31 cellular contexts compared by ENCODE assay signal in the genomic region with DNA sequence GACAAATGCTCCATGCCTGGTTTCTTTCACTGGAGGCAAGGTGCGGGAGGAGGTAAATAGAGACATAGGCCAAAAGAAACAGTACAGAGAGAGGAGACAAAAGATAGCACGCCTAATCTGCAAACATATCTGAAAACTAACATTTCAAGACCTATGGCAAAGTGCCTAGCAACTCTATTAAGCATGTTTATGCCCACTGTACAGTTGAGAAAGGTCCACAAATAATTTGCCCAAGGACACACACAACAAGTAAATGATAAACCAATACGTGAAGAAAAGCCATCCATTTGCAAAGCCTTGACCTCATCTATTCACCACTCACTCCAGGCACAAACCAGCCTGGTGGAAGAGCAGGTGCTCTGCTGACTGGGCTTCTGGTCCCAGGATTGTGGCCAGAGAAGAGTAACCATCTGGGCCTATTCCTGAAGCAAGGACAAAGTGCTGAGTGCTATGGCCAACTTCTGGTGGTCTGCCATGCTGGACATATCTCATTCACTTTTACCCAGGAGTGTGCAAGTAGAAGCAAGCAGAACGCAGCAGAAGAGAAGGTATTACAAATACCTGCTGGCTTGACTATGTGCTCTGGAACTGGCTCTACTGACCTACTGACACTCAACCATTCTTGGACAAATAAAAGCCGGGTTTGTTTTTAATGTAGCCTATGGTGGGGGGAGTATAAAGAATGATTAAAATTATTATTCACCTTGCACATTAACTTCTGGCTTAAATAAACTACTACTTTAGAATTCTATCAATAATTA. TPM values are rescaled to one million over a fixed set of nuclear protein-coding genes. Genes with fewer than 3 reads are reported as not detected.
DNase-seq lines count a peak whose midpoint lies in the region; ATAC-seq, FAIRE-seq and TF ChIP-seq lines count a peak whose summit lies in the region.
"Had no signal": no experiment of that assay in that cellular context is flagged by ENCODE, and none has a peak within 500 bp of the region (broad histone marks: within the 10 kb centered on the region; RNA-seq: fewer than 3 reads in every experiment).

No MANE protein-coding gene starts in this region.

- DNase-seq in MCF 10A (ENCODE audit: unreplicated experiment) (no peak), breast epithelium (ENCODE audit: low spot score in 2 of 2) (no peak), T-helper 17 cell (no peak), HepG2 (ENCODE audit: low spot score) (peak; percentile 67), AG08396 (ENCODE audit: low spot score) (no peak)
- DNase-seq: ACHN; activated CD4-positive, alpha-beta T cell treated with anti-CD3 and anti-CD28 coated beads for 36 hours; activated CD8-positive, alpha-beta T cell treated with anti-CD3 and anti-CD28 coated beads, Interleukin-2, amount 10 ng/mL, durations not matched to agents 7 days and 5 days; activated naive CD4-positive, alpha-beta T cell treated with anti-CD3 and anti-CD28 coated beads, Interleukin-2, amount 10 ng/mL, durations not matched to agents 7 days and 5 days; cortex of kidney; DMS 273 treated with DMSO at 0.1 percent for 48 hours; effector memory CD4-positive, alpha-beta T cell; H7; left colon; mesenchymal stem cell; NCI-H1105 treated with DMSO at 0.1 percent for 48 hours; NCI-H187 treated with DMSO at 0.1 percent for 48 hours; NCI-H526; Right ventricle myocardium superior; stimulated activated CD4-positive, alpha-beta T cell treated with anti-CD3 and anti-CD28 coated beads, Interleukin-2, amount 100 ng/mL, for 48 hours; tibial artery had no signal

- no peak; a peak in 1 of 4 replicates for TF ChIP-seq EP300 in HepG2 (IDR thresholded peaks at IDR 0.05; ENCODE audit: low read depth in 2 of 2, low read length in 2 of 2)
- TF ChIP-seq EP300 in HepG2 (CRISPR knock-in tag; IDR thresholded peaks at IDR 0.05; ENCODE audit: borderline replicate concordance), result no peak

- no peaks in the 10 kb centered on the region for H3K27me3 ChIP-seq in breast epithelium
- H3K27me3 ChIP-seq in HepG2 (ENCODE audit: control insufficient read depth in 1 of 2, insufficient read depth in 2 of 2, low read length in 2 of 2), result no peaks in the 10 kb centered on the region
- H3K27me3 ChIP-seq: tibial artery had no signal

- H3K36me3 ChIP-seq in breast epithelium (no peaks in the 10 kb centered on the region), HepG2 (replicated peaks in 1 of 2; ENCODE audit: control insufficient read depth in 1 of 2, insufficient read depth in 2 of 2, low read length in 2 of 2) (no peaks in the 10 kb centered on the region)
- H3K36me3 ChIP-seq: prostate gland had no signal

- H3K4me3 Mint-ChIP-seq in MCF 10A (ENCODE audit: unreplicated experiment), result no peak overlapping the region
- no peak overlapping the region for H3K4me3 Mint-ChIP-seq in T-helper 17 cell
- H3K4me3 Mint-ChIP-seq in stimulated activated memory B cell treated with anti-CD40 and anti-IgM and Interleukin-4, amounts not matched to agents 10 μg/mL and 1 μg/mL and 100 μg/mL, for 72 hours, result no peak overlapping the region
- H3K4me3 Mint-ChIP-seq: activated CD4-positive, alpha-beta T cell treated with anti-CD3 and anti-CD28 coated beads for 36 hours; activated CD8-positive, alpha-beta T cell treated with anti-CD3 and anti-CD28 coated beads, Interleukin-2, amount 10 ng/mL, durations not matched to agents 7 days and 5 days; activated naive CD4-positive, alpha-beta T cell treated with anti-CD3 and anti-CD28 coated beads, Interleukin-2, amount 10 ng/mL, durations not matched to agents 7 days and 5 days; activated T-helper 17 cell treated with anti-CD3 and anti-CD28 coated beads, Interleukin-2, amount 50 U/mL, for 72 hours had no signal

- no peak overlapping the region for H3K4me3 ChIP-seq in breast epithelium
- peak overlapping the region in 1 of 3 experiments; percentile 1; a peak in 1 of 6 replicates for H3K4me3 ChIP-seq in HepG2 (replicated peaks in 1 of 3; ENCODE audit: insufficient read depth in 1 of 3, low read depth in 2 of 3, low read length in 3 of 3)
- H3K4me3 ChIP-seq: prostate gland, tibial artery had no signal

- peak; percentile 56 for FAIRE-seq in HepG2 (lab: Jason Lieb, UNC)
- FAIRE-seq: GM19239 had no signal

- H4K20me1 ChIP-seq in HepG2 (ENCODE audit: insufficient read depth, low read length), result peaks cover 48% of the 10 kb centered on the region

- H3K9me3 ChIP-seq in breast epithelium (peaks cover 0 to 14% of the 10 kb centered on the region in 2 donors), T-helper 17 cell (ENCODE audit: control insufficient read depth, low read length, poor library complexity, severe bottlenecking) (no peaks in the 10 kb centered on the region), HepG2 (ENCODE audit: low read length) (peaks cover 24% of the 10 kb centered on the region; the same call in 1 of the 2 replicates)
- H3K9me3 ChIP-seq: prostate gland had no signal

- TF ChIP-seq POLR2A in breast epithelium (IDR thresholded peaks at IDR 0.05), result no peak
- TF ChIP-seq POLR2A in HepG2 (IDR thresholded peaks at IDR 0.05; ENCODE audit: insufficient read depth in 1 of 2, low read depth in 2 of 2, low read length in 2 of 2), result peak in 1 of 2 experiments; percentile 43; a peak in 1 of 4 replicates

- CTCF ChIA-PET in MCF 10A (lab: Yijun Ruan, JAX) (no interaction called here), HepG2 (lab: Yijun Ruan, JAX; ENCODE audit: low intra/inter-chr PET ratio, low total read pairs) (no interaction called here)

- POLR2A ChIA-PET in MCF 10A (lab: Yijun Ruan, JAX), result no interaction called here
- POLR2A ChIA-PET in HepG2 (lab: Yijun Ruan, JAX), result no interaction called here

- TF ChIP-seq CTCF in MCF 10A (IDR thresholded peaks at IDR 0.05; ENCODE audit: unreplicated experiment) (no peak), breast epithelium (IDR thresholded peaks at IDR 0.05) (no peak), HepG2 (CRISPR knock-in tag; IDR thresholded peaks at IDR 0.05) (no peak)

- WGBS in HepG2 (ENCODE audit: low lambda C conversion rate), result 26% methylated on average over 5 of the region's 5 CpGs

- peaks cover 18% of the 10 kb centered on the region for H3K4me1 Mint-ChIP-seq in MCF 10A (ENCODE audit: insufficient read depth, unreplicated experiment)
- H3K4me1 Mint-ChIP-seq in T-helper 17 cell, result peaks cover 43% of the 10 kb centered on the region
- H3K4me1 Mint-ChIP-seq in stimulated activated memory B cell treated with anti-CD40 and anti-IgM and Interleukin-4, amounts not matched to agents 10 μg/mL and 1 μg/mL and 100 μg/mL, for 72 hours, result peaks cover 87% of the 10 kb centered on the region

- peaks cover 95% of the 10 kb centered on the region for H3K79me2 ChIP-seq in HepG2 (ENCODE audit: insufficient read depth, low read length)

- H3K36me3 Mint-ChIP-seq in MCF 10A (ENCODE audit: insufficient read depth, unreplicated experiment), result no peaks in the 10 kb centered on the region
- peaks cover 6% of the 10 kb centered on the region for H3K36me3 Mint-ChIP-seq in T-helper 17 cell (ENCODE audit: low read depth)
- H3K36me3 Mint-ChIP-seq in stimulated activated memory B cell treated with anti-CD40 and anti-IgM and Interleukin-4, amounts not matched to agents 10 μg/mL and 1 μg/mL and 100 μg/mL, for 72 hours, result peaks cover 41% of the 10 kb centered on the region

- no peak for TF ChIP-seq RAD21 in HepG2 (CRISPR knock-in tag; IDR thresholded peaks at IDR 0.05)

- peak overlapping the region; percentile 57 for H3K4me2 ChIP-seq in HepG2 (ENCODE audit: low read depth, low read length)

- intact Hi-C loops in MCF 10A (cut with micrococcal nuclease), result no loop called here
- intact Hi-C loops in breast epithelium (cut with DNase I; ENCODE audit: low total_unique reads), result no loop called here
- intact Hi-C loops in HepG2 (cut with micrococcal nuclease; ENCODE audit: unreplicated experiment), result no loop called here

- in situ Hi-C loops in HepG2 (cut with HindIII; ENCODE audit: extremely low pct_ligation_motif_present, low pct_unique_long_range_greater_than_20kb), result no loop called here

- H3K9me3 Mint-ChIP-seq in MCF 10A (ENCODE audit: unreplicated experiment), result peaks cover 17% of the 10 kb centered on the region
- peaks cover 12% of the 10 kb centered on the region for H3K9me3 Mint-ChIP-seq in stimulated activated memory B cell treated with anti-CD40 and anti-IgM and Interleukin-4, amounts not matched to agents 10 μg/mL and 1 μg/mL and 100 μg/mL, for 72 hours

- H3K27ac ChIP-seq in breast epithelium, result no peak overlapping the region
- H3K27ac ChIP-seq in HepG2 (ENCODE audit: extremely low read length, insufficient read depth, low read length), result peak overlapping the region; percentile 61
- H3K27ac ChIP-seq: epithelial cell of prostate, prostate gland, tibial artery had no signal

- ATAC-seq in T-helper 17 cell, result no peak
- ATAC-seq in HepG2, result peak; percentile 87
- no peak for ATAC-seq in stimulated activated memory B cell treated with anti-CD40 and anti-IgM and Interleukin-4, amounts not matched to agents 10 μg/mL and 1 μg/mL and 100 μg/mL, for 72 hours
- no peak for ATAC-seq in HG03280 (IDR thresholded peaks at IDR 0.05; ENCODE audit: unreplicated experiment)
- no peak for ATAC-seq in HG02970 (IDR thresholded peaks at IDR 0.05; ENCODE audit: low FRiP score, unreplicated experiment)
- ATAC-seq: activated CD8-positive, alpha-beta T cell treated with anti-CD3 and anti-CD28 coated beads, Interleukin-2, amount 10 ng/mL, durations not matched to agents 7 days and 5 days; left colon; Panc1; sciatic nerve; SK-N-SH treated with all-trans-retinoic acid at 6 μM for 48 hours had no signal

- BruUV-seq in MCF 10A (replicated peaks; lab: Mats Ljungman, UMichigan) (no TSS peak), HepG2 (replicated peaks; lab: Mats Ljungman, UMichigan) (no TSS peak)

- H3K27me3 Mint-ChIP-seq in MCF 10A (ENCODE audit: insufficient read depth, unreplicated experiment) (no peaks in the 10 kb centered on the region), T-helper 17 cell (no peaks in the 10 kb centered on the region)
- no peaks in the 10 kb centered on the region for H3K27me3 Mint-ChIP-seq in stimulated activated memory B cell treated with anti-CD40 and anti-IgM and Interleukin-4, amounts not matched to agents 10 μg/mL and 1 μg/mL and 100 μg/mL, for 72 hours
- H3K27me3 Mint-ChIP-seq: activated CD4-positive, alpha-beta T cell treated with anti-CD3 and anti-CD28 coated beads for 36 hours; activated naive CD4-positive, alpha-beta T cell treated with anti-CD3 and anti-CD28 coated beads, Interleukin-2, amount 10 ng/mL, durations not matched to agents 7 days and 5 days; activated T-helper 17 cell treated with anti-CD3 and anti-CD28 coated beads, Interleukin-2, amount 50 U/mL, for 72 hours had no signal

- H2AFZ ChIP-seq in HepG2 (ENCODE audit: low read length), result no peak overlapping the region

- H3K27ac Mint-ChIP-seq in MCF 10A (ENCODE audit: low read depth, unreplicated experiment) (peak overlapping the region; percentile 54), T-helper 17 cell (peak overlapping the region; percentile 59)
- H3K27ac Mint-ChIP-seq in stimulated activated memory B cell treated with anti-CD40 and anti-IgM and Interleukin-4, amounts not matched to agents 10 μg/mL and 1 μg/mL and 100 μg/mL, for 72 hours, result peak overlapping the region; percentile 8
- H3K27ac Mint-ChIP-seq: activated CD8-positive, alpha-beta T cell treated with anti-CD3 and anti-CD28 coated beads, Interleukin-2, amount 10 ng/mL, durations not matched to agents 7 days and 5 days; activated naive CD4-positive, alpha-beta T cell treated with anti-CD3 and anti-CD28 coated beads, Interleukin-2, amount 10 ng/mL, durations not matched to agents 7 days and 5 days; activated T-helper 17 cell treated with anti-CD3 and anti-CD28 coated beads, Interleukin-2, amount 50 U/mL, for 72 hours had no signal

- H3K9ac ChIP-seq in HepG2 (ENCODE audit: insufficient read depth, low read depth, low read length), result 0 out of 2 replicates have a peak overlapping the region, but pooled peaks have one; percentile 0

- no peaks in the 10 kb centered on the region for H3K4me1 ChIP-seq in breast epithelium
- peaks cover 60% of the 10 kb centered on the region for H3K4me1 ChIP-seq in HepG2 (ENCODE audit: insufficient read depth, low read length)

RNA-seq across cellular contexts. Expression of a gene that starts 25.3 kb away (rescaled TPM):
- 42.2 and 42.8 TPM in 2 replicates for total RNA-seq in MCF 10A (2022)
- total RNA-seq in breast epithelium, result 10 to 100 TPM; 30.6 to 47.4 (median 41.3) TPM
- 10 to 100 TPM; 41.0 to 43.2 TPM for total RNA-seq in T-helper 17 cell
- total RNA-seq in HepG2 (2016; rRNA removed; fragmentation: Illumina TruSeq; extraction: Trizol), result 17.4 and 19.5 TPM in 2 replicates
- 6.2 and 6.7 TPM in 2 replicates for total RNA-seq in HepG2 (2016; cell fraction: cytosol; rRNA removed; fragmentation: Illumina TruSeq; extraction: Trizol; ENCODE audit: low read depth)
- total RNA-seq in HepG2 (2016; cell fraction: insoluble cytoplasmic fraction; rRNA removed; fragmentation: Illumina TruSeq; extraction: Trizol), result 14.1 and 19.5 TPM in 2 replicates
- 8.9 and 10.2 TPM in 2 replicates for total RNA-seq in HepG2 (2016; cell fraction: membrane; rRNA removed; fragmentation: Illumina TruSeq; extraction: Trizol)
- total RNA-seq in HepG2 (2016; cell fraction: nucleus; rRNA removed; fragmentation: Illumina TruSeq; extraction: Trizol), result 68.2 and 80.1 TPM in 2 replicates
- polyA plus RNA-seq in HepG2 (2011; rRNA removed), result 15.7 and 17.9 TPM in 2 replicates
- 6.6 and 8.8 TPM in 2 replicates for polyA plus RNA-seq in HepG2 (2011; cell fraction: cytosol; rRNA removed)
- 35.1 and 39.4 TPM in 2 replicates for polyA plus RNA-seq in HepG2 (2011; cell fraction: nucleus; rRNA removed)
- 27.9 and 29.1 TPM in 2 replicates for polyA plus RNA-seq in HepG2 (2012)
- polyA plus RNA-seq in HepG2 (2016; cell fraction: cytosol; fragmentation: Illumina TruSeq; extraction: Trizol; ENCODE audit: low read depth), result 1.3 and 1.4 TPM in 2 replicates
- polyA plus RNA-seq in HepG2 (2016; cell fraction: insoluble cytoplasmic fraction; fragmentation: Illumina TruSeq; extraction: Trizol; ENCODE audit: low read depth), result 10.7 and 13.4 TPM in 2 replicates
- polyA plus RNA-seq in HepG2 (2016; cell fraction: membrane; fragmentation: Illumina TruSeq; extraction: Trizol; ENCODE audit: low read depth), result 2.2 and 2.6 TPM in 2 replicates
- polyA plus RNA-seq in HepG2 (2016; cell fraction: nucleus; fragmentation: Illumina TruSeq; extraction: Trizol; ENCODE audit: insufficient read depth, low read depth), result 67.0 and 67.3 TPM in 2 replicates
- polyA minus RNA-seq in HepG2 (2011; rRNA and poly(A)+ RNA removed; ENCODE audit: low replicate concordance), result 10.3 and 24.5 TPM in 2 replicates
- 23.1 and 25.1 TPM in 2 replicates for polyA minus RNA-seq in HepG2 (2011; cell fraction: cytosol; rRNA and poly(A)+ RNA removed)
- polyA minus RNA-seq in HepG2 (2011; cell fraction: nucleus; rRNA and poly(A)+ RNA removed), result 99.1 and 112 TPM in 2 replicates

Comparison
In these comparisons a context has a peak if more than half of its experiments do, and no peak if none do; other contexts are left out.
1. H3K27ac Mint-ChIP-seq: peak in every context shown above with its lines; median percentile 59 in T-helper 17 cell; 54 in MCF 10A; 8 in stimulated activated memory B cell treated with anti-CD40 and anti-IgM and Interleukin-4, amounts not matched to agents 10 μg/mL and 1 μg/mL and 100 μg/mL, for 72 hours.